In the genomic region with DNA sequence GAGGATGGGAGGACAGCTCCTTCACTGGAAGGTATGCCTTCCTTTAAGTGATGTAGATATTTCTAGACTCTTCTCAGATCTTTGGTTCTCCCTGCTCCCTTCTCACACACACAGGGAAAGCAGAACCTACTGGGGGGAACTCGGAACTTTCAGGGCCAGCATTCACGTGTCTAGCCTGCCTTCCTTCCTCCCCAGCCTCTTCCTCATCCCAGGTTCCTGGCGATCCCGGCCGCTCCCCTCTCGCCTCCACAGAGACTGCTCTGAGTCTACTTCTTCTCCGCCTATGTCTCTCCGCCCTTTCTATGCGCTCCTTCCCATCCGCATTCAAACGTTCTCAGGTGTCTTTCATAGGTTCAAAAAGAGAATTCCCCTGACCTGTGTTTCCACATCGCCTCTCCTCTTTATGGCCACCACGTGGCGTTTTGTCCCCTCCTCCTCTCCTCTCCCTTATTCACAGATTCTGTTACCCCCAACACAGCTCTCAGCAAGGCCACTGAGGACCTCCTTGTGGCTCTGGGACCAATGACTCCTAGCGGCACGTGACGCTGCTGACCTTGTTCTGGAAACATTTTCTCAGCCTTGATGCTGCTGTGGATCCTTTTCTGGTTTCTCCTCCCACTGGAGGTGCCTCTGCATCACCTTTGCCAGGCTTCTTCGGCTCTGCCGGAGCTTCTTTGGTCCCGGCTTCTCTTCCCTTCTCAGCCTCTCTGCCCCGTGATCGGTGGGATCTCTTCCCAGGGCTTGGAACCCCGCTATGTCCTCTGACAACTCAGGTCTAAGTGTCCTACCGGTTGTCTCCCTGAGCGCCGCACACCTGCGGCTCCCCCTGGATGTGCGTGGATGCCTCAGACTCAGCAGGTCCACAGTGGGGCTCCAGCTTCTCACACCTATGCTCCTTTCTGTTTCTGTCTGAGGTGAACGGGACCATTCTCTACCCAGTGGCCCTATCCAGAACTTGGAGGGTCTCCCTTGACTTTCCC, we compare ENCODE assay signal across 24 cellular contexts.
"Had no signal": no experiment of that assay in that cellular context is flagged by ENCODE, and none has a peak within 500 bp of the region (broad histone marks: within the 10 kb centered on the region; RNA-seq: fewer than 3 reads in every experiment).

No MANE protein-coding gene starts in this region.

- H3K27ac Mint-ChIP-seq: activated CD8-positive, alpha-beta T cell treated with anti-CD3 and anti-CD28 coated beads, Interleukin-2, amount 10 ng/mL, durations not matched to agents 7 days and 5 days; activated naive CD8-positive, alpha-beta T cell treated with anti-CD3 and anti-CD28 coated beads, Interleukin-2, amount 10 ng/mL, durations not matched to agents 7 days and 5 days; T-helper 17 cell; WTC11 had no signal

- DNase-seq: activated CD4-positive, alpha-beta T cell treated with anti-CD3 and anti-CD28 coated beads for 48 hours; activated CD4-positive, alpha-beta T cell treated with anti-CD3 and anti-CD28 coated beads, Interleukin-2, amount 50 U/mL, for 4 hours; activated CD4-positive, CD25-positive, alpha-beta regulatory T cell treated with anti-CD3 and anti-CD28 coated beads, Interleukin-2, amount 50 U/mL, for 72 hours; activated CD8-positive, alpha-beta memory T cell treated with anti-CD3 and anti-CD28 coated beads, Interleukin-2, amount 50 U/mL, for 48 hours; activated CD8-positive, alpha-beta T cell treated with anti-CD3 and anti-CD28 coated beads, Interleukin-2, amount 10 ng/mL, durations not matched to agents 7 days and 5 days; activated naive CD4-positive, alpha-beta T cell treated with anti-CD3 and anti-CD28 coated beads, Interleukin-2, amount 50 U/mL, for 16 hours; activated naive CD8-positive, alpha-beta T cell treated with anti-CD3 and anti-CD28 coated beads, Interleukin-2, amount 10 ng/mL, durations not matched to agents 7 days and 5 days; activated T-cell treated with anti-CD3 and anti-CD28 coated beads, Interleukin-2, amount 50 U/mL, for 1 hour; adrenal gland; anterior cingulate cortex; MG63; MV-4-11; NCI-H1092 treated with DMSO at 0.1 percent for 48 hours; NCI-H1417 treated with DMSO at 0.1 percent for 48 hours; NCI-H1694; NCI-H2029; NCI-H345; NCI-H510A; NCI-H526 treated with DMSO at 0.1 percent for 48 hours; NCI-H82; SIG-M5; T-helper 17 cell; T-helper 9 cell had no signal

- H3K27ac ChIP-seq: adrenal gland had no signal

- H3K9me3 ChIP-seq: adrenal gland, MG63 had no signal

- H3K36me3 ChIP-seq: adrenal gland, MG63 had no signal

- H3K4me3 ChIP-seq: adrenal gland, MG63 had no signal

- H3K27me3 ChIP-seq: adrenal gland, MG63 had no signal

- H3K36me3 Mint-ChIP-seq: activated naive CD8-positive, alpha-beta T cell treated with anti-CD3 and anti-CD28 coated beads, Interleukin-2, amount 10 ng/mL, durations not matched to agents 7 days and 5 days; WTC11 had no signal

- H3K9me3 Mint-ChIP-seq: activated naive CD8-positive, alpha-beta T cell treated with anti-CD3 and anti-CD28 coated beads, Interleukin-2, amount 10 ng/mL, durations not matched to agents 7 days and 5 days; WTC11 had no signal

- H3K4me1 ChIP-seq: adrenal gland had no signal

- H3K4me1 Mint-ChIP-seq: T-helper 17 cell, WTC11 had no signal

- ATAC-seq: activated CD8-positive, alpha-beta T cell treated with anti-CD3 and anti-CD28 coated beads, Interleukin-2, amount 10 ng/mL, durations not matched to agents 7 days and 5 days; T-helper 17 cell; WTC11 had no signal

- H3K4me3 Mint-ChIP-seq: activated CD8-positive, alpha-beta T cell treated with anti-CD3 and anti-CD28 coated beads, Interleukin-2, amount 10 ng/mL, durations not matched to agents 7 days and 5 days; activated naive CD8-positive, alpha-beta T cell treated with anti-CD3 and anti-CD28 coated beads, Interleukin-2, amount 10 ng/mL, durations not matched to agents 7 days and 5 days; T-helper 17 cell; WTC11 had no signal

- H3K27me3 Mint-ChIP-seq: activated naive CD8-positive, alpha-beta T cell treated with anti-CD3 and anti-CD28 coated beads, Interleukin-2, amount 10 ng/mL, durations not matched to agents 7 days and 5 days had no signal
